8 cellular contexts compared by ENCODE assay signal in the genomic region with DNA sequence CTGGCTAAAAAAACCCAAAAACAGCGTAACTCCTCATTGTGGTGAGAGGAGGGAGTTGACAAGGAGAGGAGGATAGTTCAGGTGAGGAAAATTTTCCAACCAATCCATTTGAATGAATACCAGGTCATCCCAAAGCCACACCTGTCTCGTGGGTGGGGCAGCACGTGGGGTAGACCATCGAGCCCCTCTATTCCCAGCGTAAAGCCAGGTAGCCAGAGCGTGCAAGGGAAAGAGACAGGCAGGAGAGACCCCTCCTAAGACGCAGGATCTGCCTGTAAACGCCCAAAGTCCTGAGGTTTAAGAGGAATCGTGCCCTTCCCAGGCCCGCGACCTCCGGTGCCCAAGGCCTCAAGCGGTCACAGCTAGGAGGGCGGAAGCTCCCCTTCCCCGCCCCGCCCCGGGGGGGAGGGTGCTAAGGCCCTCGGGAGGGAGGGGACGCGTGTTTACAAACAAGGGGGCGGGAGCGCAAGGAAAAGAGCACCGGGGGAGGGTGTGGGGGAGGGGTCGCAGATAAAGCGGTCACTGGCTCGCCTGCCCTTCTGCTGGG. TPM values are rescaled to one million over a fixed set of nuclear protein-coding genes. Genes with fewer than 3 reads are reported as not detected.
A peak's percentile ranks its signal among the peaks of the same experiment; 100 is the strongest.
DNase-seq lines count a peak whose midpoint lies in the region; ATAC-seq and TF ChIP-seq lines count a peak whose summit lies in the region.

No MANE protein-coding gene starts in this region.

- peak overlapping the region; percentile 93 for H3K4me2 ChIP-seq in OCI-LY3 (ENCODE audit: low read length)

- TF ChIP-seq CTCF in OCI-LY3 (IDR thresholded peaks at IDR 0.05; ENCODE audit: low read depth, low read length) = no peak
- no peak for TF ChIP-seq CTCF in foreskin keratinocyte (conservative IDR thresholded peaks at IDR 0.05)
- no peak for TF ChIP-seq CTCF in osteocyte (IDR thresholded peaks at IDR 0.05)

- WGBS in urinary bladder = 3% methylated on average over 26 of the region's 26 CpGs

- H3K27ac ChIP-seq in OCI-LY3 (ENCODE audit: low read length) (peak overlapping the region; percentile 84), foreskin keratinocyte (peak overlapping the region; percentile 96), urinary bladder (ENCODE audit: low read depth) (peak overlapping the region; percentile 94)

- H3K9me3 ChIP-seq in OCI-LY3 (ENCODE audit: insufficient read depth, low read length) = no peaks in the 10 kb centered on the region

- H3K36me3 ChIP-seq in OCI-LY3 (replicated peaks; ENCODE audit: low read depth, low read length) (peaks cover 32% of the 10 kb centered on the region), urinary bladder (ENCODE audit: insufficient read depth) (no peaks in the 10 kb centered on the region)

- H3K9ac ChIP-seq in OCI-LY3 (ENCODE audit: low read length) = peak overlapping the region; percentile 98

- peaks cover 51% of the 10 kb centered on the region for H3K36me3 Mint-ChIP-seq in osteocyte (ENCODE audit: unreplicated experiment)

- no peaks in the 10 kb centered on the region for H3K27me3 ChIP-seq in OCI-LY3 (ENCODE audit: low read depth, low read length)
- no peaks in the 10 kb centered on the region for H3K27me3 ChIP-seq in foreskin keratinocyte

- DNase-seq in AG08396 (ENCODE audit: low spot score) = peak; percentile 68
- peak; percentile 62 for DNase-seq in activated T-helper 9 cell treated with anti-CD3 and anti-CD28 coated beads, Interleukin-2, amount 50 U/mL, for 16 hours (ENCODE audit: low read depth)
- peak in 1 of 2 donors; percentile 44 for DNase-seq in foreskin keratinocyte
- no peak for DNase-seq in osteocyte (ENCODE audit: extremely low spot score, unreplicated experiment)

- H2AFZ ChIP-seq in OCI-LY3 (ENCODE audit: low read depth, low read length) = no peak overlapping the region

- H3K9me3 Mint-ChIP-seq in osteocyte (ENCODE audit: unreplicated experiment) = no peaks in the 10 kb centered on the region

- peak; percentile 1 for ATAC-seq in GM18870 (IDR thresholded peaks at IDR 0.05; ENCODE audit: unreplicated experiment)
- peak; percentile 11 for ATAC-seq in HG03159 (IDR thresholded peaks at IDR 0.05; ENCODE audit: unreplicated experiment)
- ATAC-seq in foreskin keratinocyte = peak; percentile 1

- H3K27ac Mint-ChIP-seq in osteocyte (ENCODE audit: unreplicated experiment) = peak overlapping the region; percentile 73

- peaks cover 59% of the 10 kb centered on the region for H3K4me1 Mint-ChIP-seq in osteocyte (ENCODE audit: unreplicated experiment)

- no peaks in the 10 kb centered on the region; the same call in 1 of the 2 replicates for H4K20me1 ChIP-seq in OCI-LY3 (ENCODE audit: insufficient read depth, low read length)

- peak overlapping the region; percentile 97 for H3K4me3 ChIP-seq in OCI-LY3 (ENCODE audit: low read length)
- H3K4me3 ChIP-seq in urinary bladder (ENCODE audit: low read depth, low read length) = peak overlapping the region; percentile 82

- no peaks in the 10 kb centered on the region for H3K27me3 Mint-ChIP-seq in osteocyte (ENCODE audit: unreplicated experiment)

- H3K79me2 ChIP-seq in OCI-LY3 (ENCODE audit: low read length) = peaks cover 36% of the 10 kb centered on the region

- peaks cover 15% of the 10 kb centered on the region for H3K4me1 ChIP-seq in OCI-LY3 (ENCODE audit: low read length)
- H3K4me1 ChIP-seq in foreskin keratinocyte = no peaks in the 10 kb centered on the region
- peaks cover 2% of the 10 kb centered on the region for H3K4me1 ChIP-seq in urinary bladder (ENCODE audit: insufficient read depth)

- H3K4me3 Mint-ChIP-seq in osteocyte (ENCODE audit: unreplicated experiment) = peak overlapping the region; percentile 98

RNA-seq across cellular contexts. Expression of gene RXRB, which starts 0.7 kb away (rescaled TPM):
- 18.3 and 23.3 TPM in 2 replicates for total RNA-seq in foreskin keratinocyte
- 23.4 and 27.8 TPM in 2 replicates for polyA plus RNA-seq in foreskin keratinocyte
- 53.1 and 58.3 TPM in 2 replicates for total RNA-seq in osteocyte
- 21.4 TPM for total RNA-seq in urinary bladder
- 41.6 TPM for polyA plus RNA-seq in urinary bladder

RNA-seq across cellular contexts. Expression of gene SLC39A7, which starts 0.9 kb away (rescaled TPM):
- total RNA-seq in foreskin keratinocyte (72.4 TPM in 2 replicates), osteocyte (201 and 209 TPM in 2 replicates), urinary bladder (60.0 TPM)
- polyA plus RNA-seq in foreskin keratinocyte (93.2 and 101 TPM in 2 replicates), urinary bladder (77.1 TPM)

RNA-seq across cellular contexts. Expression of gene HSD17B8, which starts 4.7 kb away (rescaled TPM):
- 16.7 and 18.2 TPM in 2 replicates for total RNA-seq in foreskin keratinocyte
- 24.1 and 26.2 TPM in 2 replicates for polyA plus RNA-seq in foreskin keratinocyte
- total RNA-seq in osteocyte = 2.4 and 3.5 TPM in 2 replicates
- total RNA-seq in urinary bladder = 7.6 TPM
- 17.3 TPM for polyA plus RNA-seq in urinary bladder

RNA-seq across cellular contexts. Expression of gene COL11A2, which starts 7.5 kb away (rescaled TPM):
- total RNA-seq in foreskin keratinocyte (0.07 and 0.18 TPM in 2 replicates), osteocyte (2.7 and 3.3 TPM in 2 replicates), urinary bladder (1.3 TPM)
- polyA plus RNA-seq in foreskin keratinocyte (0.13 and 0.16 TPM in 2 replicates), urinary bladder (0.30 TPM)

RNA-seq across cellular contexts. Expression of gene RING1, which starts 8.5 kb away (rescaled TPM):
- total RNA-seq in foreskin keratinocyte (35.3 and 37.1 TPM in 2 replicates), osteocyte (56.6 and 58.8 TPM in 2 replicates), urinary bladder (19.1 TPM)
- polyA plus RNA-seq in foreskin keratinocyte (47.6 and 48.9 TPM in 2 replicates), urinary bladder (48.3 TPM)
